Comparison of ENCODE assay signal across 8 cellular contexts in the genomic region with DNA sequence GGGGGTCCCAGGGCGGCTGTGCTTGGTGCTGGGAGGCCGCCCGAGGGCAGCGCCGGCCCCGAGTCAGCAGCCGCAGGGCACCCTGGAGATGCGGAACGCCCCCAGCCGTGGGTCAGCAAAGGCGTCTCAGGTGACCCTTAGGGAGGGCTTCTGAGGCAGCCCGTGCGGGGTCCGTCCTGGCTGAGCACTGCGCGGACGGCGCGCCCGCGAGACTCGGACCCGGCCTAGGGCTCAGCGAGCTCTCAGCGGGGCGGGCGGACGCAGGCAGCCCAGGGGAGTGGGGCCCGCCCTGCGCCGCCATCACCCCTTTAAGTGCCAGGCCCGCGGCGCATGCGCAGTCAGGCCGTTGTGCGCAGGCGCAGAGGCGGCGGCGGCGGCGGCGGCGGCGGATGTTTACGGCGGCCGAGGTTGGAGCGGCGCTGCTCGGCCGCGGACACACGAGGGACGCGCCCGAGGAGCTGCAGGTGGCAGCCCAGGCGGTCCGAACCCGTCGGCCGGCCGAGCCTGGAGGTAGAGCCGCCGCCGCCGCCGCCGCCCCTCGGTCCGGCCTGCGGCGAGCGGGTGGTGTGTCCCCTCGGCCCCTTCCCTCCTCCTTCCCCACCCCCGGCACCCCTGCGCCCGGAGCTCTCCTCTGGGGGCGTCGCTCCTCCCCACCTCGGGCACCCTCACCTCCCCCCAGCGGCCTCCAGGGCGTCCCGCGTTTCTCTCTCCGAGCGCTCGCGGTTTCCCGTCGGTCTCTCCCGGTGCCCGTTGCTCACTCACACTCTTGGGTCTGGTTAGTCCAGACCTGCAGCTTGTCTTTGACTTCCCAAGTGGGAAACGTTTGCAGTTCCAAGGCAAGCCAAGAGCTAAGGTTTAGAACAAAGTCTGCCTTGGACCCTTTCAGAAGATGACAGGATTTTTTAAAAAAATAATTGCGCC. TPM values are rescaled to one million over a fixed set of nuclear protein-coding genes. Genes with fewer than 3 reads are reported as not detected.
A peak's percentile ranks its signal among the peaks of the same experiment; 100 is the strongest.
DNase-seq lines count a peak whose midpoint lies in the region; TF ChIP-seq lines count a peak whose summit lies in the region.

A gene (plus strand): TSS at position 388 of the 921 bp plus-strand sequence. CDS start 4,218 bp downstream, outside the sequence.

- H2AFZ ChIP-seq in MM.1S (ENCODE audit: low read length), result peak within 1 kb of the TSS; percentile 97

- H3K27ac Mint-ChIP-seq in activated naive CD4-positive, alpha-beta T cell treated with anti-CD3 and anti-CD28 coated beads for 36 hours, result peak within 1 kb of the TSS; percentile 87

- DNase-seq in HAP-1 (ENCODE audit: low spot score in 2 of 2), result peak; percentile 73 to 89
- DNase-seq in MM.1S, result peak; percentile 90
- peak; percentile 94 for DNase-seq in SK-N-DZ (ENCODE audit: low spot score)
- DNase-seq in activated naive CD4-positive, alpha-beta T cell treated with anti-CD3 and anti-CD28 coated beads for 36 hours, result peak; percentile 88
- DNase-seq in germinal center (ENCODE audit: low spot score), result peak; percentile 96
- DNase-seq in nucleus accumbens (lab: John Stamatoyannopoulos, UW), result peak in 49 of 56 donors; percentile 23 to 83 (median 66)
- DNase-seq in superior temporal gyrus (ENCODE audit: extremely low spot score), result peak; percentile 83

- no peaks in the 10 kb centered on the region for H3F3A ChIP-seq in MM.1S (ENCODE audit: insufficient read depth, low read length)

- H3K27ac ChIP-seq in MM.1S (ENCODE audit: low read length), result peak within 1 kb of the TSS; percentile 46; the same call in 1 of the 2 replicates

- H3K4me1 ChIP-seq in ES-I3 (ENCODE audit: insufficient read depth, low read length) (peaks cover 13% of the 10 kb centered on the region), HAP-1 (peaks cover 10% of the 10 kb centered on the region), MM.1S (ENCODE audit: low read length) (peaks cover 5% of the 10 kb centered on the region)

- H4K20me1 ChIP-seq in MM.1S (ENCODE audit: insufficient read depth, low read length), result no peaks in the 10 kb centered on the region

- H3K9me3 ChIP-seq in ES-I3 (ENCODE audit: control insufficient read depth, insufficient read depth, low read length) (no peaks in the 10 kb centered on the region), HAP-1 (no peaks in the 10 kb centered on the region), MM.1S (replicated peaks; ENCODE audit: insufficient read depth, low read length) (no peaks in the 10 kb centered on the region)

- CTCF ChIA-PET in activated naive CD4-positive, alpha-beta T cell treated with anti-CD3 and anti-CD28 coated beads for 36 hours (lab: Charles Lee), result interaction anchor here (1.0 to 2.9 kb wide), 4 partner anchors 19 to 217 kb away, joined by 3 to 8 read pairs (median 7); a partner anchor contains a TSS

- H3K36me3 ChIP-seq in ES-I3 (ENCODE audit: insufficient read depth, low read length), result no peaks in the 10 kb centered on the region
- H3K36me3 ChIP-seq in HAP-1 (replicated peaks), result no peaks in the 10 kb centered on the region
- no peaks in the 10 kb centered on the region for H3K36me3 ChIP-seq in MM.1S (replicated peaks; ENCODE audit: insufficient read depth, low read length)

- in situ Hi-C loops in HAP-1 (cut with MboI; ENCODE audit: low sequenced_read_pairs), result no loop called here

- peak within 1 kb of the TSS; percentile 96 for H3K4me2 ChIP-seq in MM.1S (ENCODE audit: low read depth, low read length)

- peak within 1 kb of the TSS; percentile 89 for H3K9ac ChIP-seq in ES-I3 (ENCODE audit: low read depth, low read length)
- H3K9ac ChIP-seq in MM.1S (ENCODE audit: low read length), result peak within 1 kb of the TSS; percentile 71

- peaks cover 3% of the 10 kb centered on the region for H3K27me3 Mint-ChIP-seq in activated naive CD4-positive, alpha-beta T cell treated with anti-CD3 and anti-CD28 coated beads for 36 hours (ENCODE audit: low read depth)

- H3K79me2 ChIP-seq in MM.1S (ENCODE audit: low read length), result peaks cover 32% of the 10 kb centered on the region

- intact Hi-C loops in activated naive CD4-positive, alpha-beta T cell treated with anti-CD3 and anti-CD28 coated beads for 36 hours (cut with micrococcal nuclease), result loop anchor here (5.0 kb wide), 1 partner anchor 173 kb away; a partner anchor contains a TSS

- H3K4me3 ChIP-seq in HAP-1, result peak within 1 kb of the TSS; percentile 64
- peak within 1 kb of the TSS; percentile 88 for H3K4me3 ChIP-seq in MM.1S (ENCODE audit: low read length)

- peaks cover 47% of the 10 kb centered on the region for H3K4me1 Mint-ChIP-seq in activated naive CD4-positive, alpha-beta T cell treated with anti-CD3 and anti-CD28 coated beads for 36 hours (ENCODE audit: low read depth)

- H3K27me3 ChIP-seq in HAP-1 (ENCODE audit: low read depth) (peaks cover 4% of the 10 kb centered on the region; the same call in 1 of the 2 replicates), MM.1S (replicated peaks; ENCODE audit: insufficient read depth, low read length) (peaks cover 13% of the 10 kb centered on the region)

- peak; percentile 13; the same call in 1 of the 2 replicates for TF ChIP-seq CTCF in MM.1S (IDR thresholded peaks at IDR 0.05; ENCODE audit: low read length)

- no peaks in the 10 kb centered on the region for H3K9me3 Mint-ChIP-seq in activated naive CD4-positive, alpha-beta T cell treated with anti-CD3 and anti-CD28 coated beads for 36 hours

- peaks cover 6% of the 10 kb centered on the region for H3K36me3 Mint-ChIP-seq in activated naive CD4-positive, alpha-beta T cell treated with anti-CD3 and anti-CD28 coated beads for 36 hours (ENCODE audit: low read depth)

- peak within 1 kb of the TSS; percentile 87 for H3K4me3 Mint-ChIP-seq in activated naive CD4-positive, alpha-beta T cell treated with anti-CD3 and anti-CD28 coated beads for 36 hours

- no peaks in the 10 kb centered on the region for H3K9me2 ChIP-seq in MM.1S (replicated peaks; ENCODE audit: insufficient read depth, low read length)

RNA-seq across cellular contexts. Expression of the gene that starts here (rescaled TPM):
- polyA plus RNA-seq in SK-N-DZ (2014; cell fraction: cytosol; rRNA removed), result 227 and 236 TPM in 2 replicates
- polyA plus RNA-seq in SK-N-DZ (2014; cell fraction: nucleus; rRNA removed), result 191 and 206 TPM in 2 replicates
- total RNA-seq in activated naive CD4-positive, alpha-beta T cell treated with anti-CD3 and anti-CD28 coated beads for 36 hours, result 10 to 100 TPM; 34.5 to 36.7 TPM

Comparison
In these comparisons a context has a peak if more than half of its experiments do, and no peak if none do; other contexts are left out.
1. Peak in every context shown above with its lines: DNase-seq, H3K4me3 ChIP-seq and H3K27ac ChIP-seq.